13 cellular contexts compared by ENCODE assay signal in the genomic region with DNA sequence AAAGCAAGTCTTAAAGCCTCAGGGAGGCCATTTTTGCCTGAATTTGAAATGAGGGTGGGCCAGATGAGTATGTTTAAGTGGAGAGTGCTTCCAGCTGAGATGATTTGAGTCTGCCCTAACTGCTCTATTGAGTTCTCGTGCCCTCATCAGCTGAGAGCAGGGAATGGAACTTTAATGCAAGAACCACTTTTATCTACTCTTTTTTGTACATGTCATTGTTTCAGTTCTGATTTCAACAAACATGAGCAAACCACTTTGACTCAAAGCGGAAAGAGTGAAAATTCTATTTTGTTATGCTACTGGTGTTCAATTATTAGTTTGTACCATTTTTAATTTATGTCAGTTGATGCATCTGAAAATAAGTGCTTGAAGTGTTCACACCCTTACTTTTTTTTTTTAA. TPM values are rescaled to one million over a fixed set of nuclear protein-coding genes. Genes with fewer than 3 reads are reported as not detected.
DNase-seq lines count a peak whose midpoint lies in the region; ATAC-seq, FAIRE-seq and TF ChIP-seq lines count a peak whose summit lies in the region.
"Had no signal": no experiment of that assay in that cellular context is flagged by ENCODE, and none has a peak within 500 bp of the region (broad histone marks: within the 10 kb centered on the region; RNA-seq: fewer than 3 reads in every experiment).

No MANE protein-coding gene starts in this region.

- H3K27ac ChIP-seq in ascending aorta, result no peak overlapping the region
- H3K27ac ChIP-seq: adrenal gland, BLaER1 had no signal

- no peaks in the 10 kb centered on the region for H3K9me3 ChIP-seq in ascending aorta
- H3K9me3 ChIP-seq: adrenal gland, BLaER1 had no signal

- no peak for FAIRE-seq in RCC 7860 (lab: Jason Lieb, UNC)

- H3K4me3 ChIP-seq in GM06990 (replicated peaks; ENCODE audit: low read depth, low read length), result no peak overlapping the region
- H3K4me3 ChIP-seq in ascending aorta, result no peak overlapping the region
- H3K4me3 ChIP-seq: adrenal gland, BLaER1 had no signal

- H3K36me3 ChIP-seq in GM06990 (ENCODE audit: control insufficient read depth, insufficient read depth, low read length) (no peaks in the 10 kb centered on the region), ascending aorta (peaks cover 0 to 7% of the 10 kb centered on the region in 2 donors)

- intact Hi-C loops in ascending aorta (cut with DNase I), result no loop called here

- TF ChIP-seq CTCF in GM06990 (IDR thresholded peaks at IDR 0.05; ENCODE audit: insufficient read depth, low read length, poor library complexity, severe bottlenecking) (no peak), ascending aorta (IDR thresholded peaks at IDR 0.05) (no peak)

- ATAC-seq in GM18867 (IDR thresholded peaks at IDR 0.05; ENCODE audit: unreplicated experiment) (peak; percentile 86), GM21825 (IDR thresholded peaks at IDR 0.05; ENCODE audit: unreplicated experiment) (peak; percentile 73), HG03457 (IDR thresholded peaks at IDR 0.05; ENCODE audit: unreplicated experiment) (peak; percentile 62), esophagus mucosa (no peak)

- H3K4me1 ChIP-seq in ascending aorta, result no peaks in the 10 kb centered on the region

- peak; percentile 55 for DNase-seq in GM06990 (ENCODE audit: extremely low read depth, insufficient read length)
- no peak for DNase-seq in RCC 7860 (ENCODE audit: low spot score)
- DNase-seq in ascending aorta (ENCODE audit: low spot score in 2 of 2), result no peak
- DNase-seq in stimulated activated CD4-positive, alpha-beta T cell treated with anti-CD3 and anti-CD28 coated beads, Interleukin-12 subunit alpha, Interleukin-12 subunit beta, amount 100 ng/mL, for 4 hours, result no peak
- DNase-seq: adrenal gland, endodermal cell, NCI-H2171, SIG-M5 had no signal

- H3K27me3 ChIP-seq in GM06990 (replicated peaks; ENCODE audit: control insufficient read depth, insufficient read depth, low read length), result no peaks in the 10 kb centered on the region
- no peaks in the 10 kb centered on the region for H3K27me3 ChIP-seq in ascending aorta
- H3K27me3 ChIP-seq: adrenal gland, BLaER1 had no signal

RNA-seq across cellular contexts. Expression of a gene that starts 35.8 kb away (rescaled TPM):
- total RNA-seq in ascending aorta (23.5 TPM), esophagus mucosa (24.4 TPM)

RNA-seq across cellular contexts. Expression of a gene that starts 51.5 kb away (rescaled TPM):
- 9.0 TPM for total RNA-seq in ascending aorta
- 27.3 TPM for total RNA-seq in esophagus mucosa
